ENCODE assay signal across 13 cellular contexts in genomic region chr7:102170417-102170970, GRCh38.
DNase-seq lines count a peak whose midpoint lies in the region; ATAC-seq and TF ChIP-seq lines count a peak whose summit lies in the region.
"Had no signal": no experiment of that assay in that cellular context is flagged by ENCODE, and none has a peak within 500 bp of the region (broad histone marks: within the 10 kb centered on the region; RNA-seq: fewer than 3 reads in every experiment).

No MANE protein-coding gene starts in this region.

- peak overlapping the region; percentile 83 for H3K27ac Mint-ChIP-seq in chondrocyte (ENCODE audit: unreplicated experiment)

- in situ Hi-C loops in IMR-90 (cut with MboI; ENCODE audit: low sequenced_read_pairs): no loop called here

- no peak overlapping the region for H2BK5ac ChIP-seq in IMR-90 (ENCODE audit: low read depth, low read length, poor library complexity, severe bottlenecking)

- H2AFZ ChIP-seq in IMR-90 (replicated peaks; ENCODE audit: low read length, poor library complexity) (no peak overlapping the region), SK-N-SH (ENCODE audit: low read depth) (no peak overlapping the region)

- H3K23ac ChIP-seq in IMR-90 (ENCODE audit: low read depth, low read length): no peak overlapping the region

- no peak overlapping the region for H3K18ac ChIP-seq in IMR-90 (ENCODE audit: low read depth, low read length)

- H3K56ac ChIP-seq in IMR-90 (ENCODE audit: extremely low read depth, insufficient read depth, low read length): no peak overlapping the region

- POLR2A ChIA-PET in IMR-90 (lab: Charles Lee; ENCODE audit: unreplicated experiment): no interaction called here
- POLR2A ChIA-PET in SK-N-SH (lab: Yijun Ruan, JAX): no interaction called here

- H3K9me3 Mint-ChIP-seq in chondrocyte (ENCODE audit: low read depth): no peaks in the 10 kb centered on the region

- H2BK15ac ChIP-seq in IMR-90 (ENCODE audit: low read depth, low read length): no peak overlapping the region

- no peak overlapping the region for H4K5ac ChIP-seq in IMR-90 (ENCODE audit: low read depth, low read length)

- H2BK120ac ChIP-seq in IMR-90 (ENCODE audit: low read depth, low read length): no peak overlapping the region

- H3K4me2 ChIP-seq in IMR-90 (ENCODE audit: low read depth, low read length) (no peak overlapping the region; the same call in 1 of the 2 replicates), skeletal muscle satellite cell (ENCODE audit: low read length) (peak overlapping the region; percentile 96), SK-N-SH (no peak overlapping the region)

- H3K36me3 ChIP-seq in IMR-90 (ENCODE audit: control insufficient read depth, insufficient read depth, low read length) (peaks cover 33% of the 10 kb centered on the region), skeletal muscle satellite cell (ENCODE audit: insufficient read depth, low read length) (peaks cover 2% of the 10 kb centered on the region), SK-N-SH (replicated peaks in 1 of 2; ENCODE audit: control insufficient read depth in 1 of 2, insufficient read depth in 2 of 2, low read length in 1 of 2) (peaks cover 3 to 19% of the 10 kb centered on the region in 2 experiments)
- H3K36me3 ChIP-seq: MG63 had no signal

- intact Hi-C loops in IMR-90 (cut with micrococcal nuclease): no loop called here

- TF ChIP-seq POLR2A in IMR-90 (IDR thresholded peaks at IDR 0.05; ENCODE audit: low read depth, low read length): no peak

- CTCF ChIA-PET in IMR-90 (lab: Yijun Ruan, JAX): interaction anchor here (1.1 kb wide), 1 partner anchor 16 kb away, joined by 3 read pairs; no protein-coding TSS in a partner anchor
- CTCF ChIA-PET in SK-N-SH (lab: Yijun Ruan, JAX): interaction anchor here (0.6 to 1.4 kb wide), 6 partner anchors 9 to 863 kb away, joined by 3 to 4 read pairs (median 4); no protein-coding TSS in a partner anchor

- H3K79me2 ChIP-seq in SK-N-SH (ENCODE audit: insufficient read depth): no peaks in the 10 kb centered on the region

- no peaks in the 10 kb centered on the region for H3K27me3 Mint-ChIP-seq in chondrocyte (ENCODE audit: low read depth)

- peak overlapping the region; percentile 28 for H3K4me3 Mint-ChIP-seq in chondrocyte (ENCODE audit: unreplicated experiment)

- H3K9ac ChIP-seq in IMR-90 (ENCODE audit: low read depth, low read length): no peak overlapping the region
- peak overlapping the region; percentile 75 for H3K9ac ChIP-seq in skeletal muscle satellite cell (ENCODE audit: low read depth, low read length)
- no peak overlapping the region for H3K9ac ChIP-seq in SK-N-SH

- no peaks in the 10 kb centered on the region for H3F3A ChIP-seq in SK-N-SH (replicated peaks; ENCODE audit: insufficient read depth)

- peaks cover 10% of the 10 kb centered on the region for H3K36me3 Mint-ChIP-seq in chondrocyte (ENCODE audit: low read depth)

- no peaks in the 10 kb centered on the region for H4K20me1 ChIP-seq in IMR-90 (ENCODE audit: insufficient read depth, low read length)
- H4K20me1 ChIP-seq in SK-N-SH (ENCODE audit: insufficient read depth): no peaks in the 10 kb centered on the region

- DNase-seq in IMR-90 (no peak), chondrocyte (ENCODE audit: low spot score) (no peak), iPS-NIHi11 (ENCODE audit: low spot score) (peak; percentile 64), NCI-H1048 (lab: John Stamatoyannopoulos, UW) (no peak), SK-N-SH (no peak)
- no peak for DNase-seq in stimulated activated CD4-positive, alpha-beta T cell treated with anti-CD3 and anti-CD28 coated beads, Interleukin-4, amount 100 ng/mL, for 24 hours
- DNase-seq: activated CD4-positive, alpha-beta T cell treated with anti-CD3 and anti-CD28 coated beads, Interleukin-2, amount 50 U/mL, for 4 hours; GOT3; mesendoderm; MG63; stimulated activated naive CD8-positive, alpha-beta T cell treated with anti-CD3 and anti-CD28 coated beads, Interleukin-15, Interleukin-2, amounts not matched to agents 100 U/mL and 50 U/mL, for 24 hours had no signal

- H3K9me2 ChIP-seq in SK-N-SH: no peaks in the 10 kb centered on the region

- peak; percentile 59 for ATAC-seq in IMR-90 (ENCODE audit: low read depth)
- no peak for ATAC-seq in HG02938 (IDR thresholded peaks at IDR 0.05; ENCODE audit: unreplicated experiment)
- ATAC-seq: stimulated activated naive CD8-positive, alpha-beta T cell treated with anti-CD3 and anti-CD28 coated beads, Interleukin-15, Interleukin-2, amounts not matched to agents 100 U/mL and 50 U/mL, for 24 hours had no signal

- no peak overlapping the region for H3K4ac ChIP-seq in IMR-90 (ENCODE audit: low read depth, low read length)

- 0 out of 2 replicates have a peak overlapping the region, but pooled peaks have one; percentile 0 for H4K91ac ChIP-seq in IMR-90 (ENCODE audit: insufficient read depth, low read depth, low read length)

- H3K14ac ChIP-seq in IMR-90 (replicated peaks; ENCODE audit: low read depth, low read length): no peak overlapping the region

- H3K4me3 ChIP-seq in IMR-90 (ENCODE audit: insufficient read depth, low read depth, low read length) (no peak overlapping the region), skeletal muscle satellite cell (ENCODE audit: low read length) (peak overlapping the region; percentile 66), SK-N-SH (ENCODE audit: low read depth in 2 of 2, low read length in 1 of 2) (no peak overlapping the region)
- H3K4me3 ChIP-seq: MG63 had no signal

- H3K27me3 ChIP-seq in IMR-90 (ENCODE audit: control insufficient read depth, insufficient read depth, low read length) (no peaks in the 10 kb centered on the region), skeletal muscle satellite cell (ENCODE audit: control insufficient read depth, insufficient read depth, low read length) (no peaks in the 10 kb centered on the region), SK-N-SH (ENCODE audit: insufficient read depth) (no peaks in the 10 kb centered on the region)
- H3K27me3 ChIP-seq: MG63 had no signal

- peaks cover 0 to 11% of the 10 kb centered on the region in 2 experiments; a peak in 2 of 4 replicates for H3K79me1 ChIP-seq in IMR-90 (ENCODE audit: low read depth in 1 of 2, low read length in 2 of 2)

- 71% methylated on average over 7 of the region's 22 CpGs; no CpG with 5 or more reads in 1 of the 2 experiments for WGBS in IMR-90 (ENCODE audit: extremely low coverage in 2 of 2, insufficient read length in 1 of 2), 2 experiments
- WGBS in SK-N-SH (ENCODE audit: low lambda C conversion rate): 93% methylated on average over 22 of the region's 22 CpGs

- no peak for TF ChIP-seq RAD21 in IMR-90 (IDR thresholded peaks at IDR 0.05; ENCODE audit: low read length)
- no peak for TF ChIP-seq RAD21 in SK-N-SH (IDR thresholded peaks at IDR 0.05; ENCODE audit: low read length)

- no peak for TF ChIP-seq EP300 in SK-N-SH (IDR thresholded peaks at IDR 0.05; ENCODE audit: borderline replicate concordance in 1 of 2, low read depth in 1 of 2, low read length in 1 of 2)

- no TSS peak for BruUV-seq in IMR-90 (replicated peaks; lab: Mats Ljungman, UMichigan)

- no peak overlapping the region for H2BK20ac ChIP-seq in IMR-90 (ENCODE audit: low read depth, low read length)

- dilution Hi-C loops in IMR-90 (cut with HindIII; ENCODE audit: low sequenced_read_pairs, unreplicated experiment): no loop called here

- no peaks in the 10 kb centered on the region for H3K9me3 ChIP-seq in IMR-90 (ENCODE audit: control insufficient read depth, insufficient read depth, low read length)
- no peaks in the 10 kb centered on the region for H3K9me3 ChIP-seq in skeletal muscle satellite cell (replicated peaks; ENCODE audit: low read length)
- H3K9me3 ChIP-seq in SK-N-SH: no peaks in the 10 kb centered on the region
- H3K9me3 ChIP-seq: MG63 had no signal

- peak overlapping the region; percentile 33; the same call in 1 of the 2 replicates for H3K27ac ChIP-seq in IMR-90 (ENCODE audit: insufficient read depth, low read length)
- no peak overlapping the region for H3K27ac ChIP-seq in SK-N-SH (ENCODE audit: low read depth in 2 of 2, low read length in 1 of 2)

- peaks cover 6% of the 10 kb centered on the region for H3K9me1 ChIP-seq in IMR-90 (ENCODE audit: insufficient read depth, low read length)

- H3K4me1 Mint-ChIP-seq in chondrocyte (ENCODE audit: low read depth): peaks cover 18% of the 10 kb centered on the region

- H2AK5ac ChIP-seq in IMR-90 (ENCODE audit: low read depth, low read length): no peak overlapping the region; the same call in 1 of the 2 replicates

- H3K4me1 ChIP-seq in IMR-90 (ENCODE audit: control insufficient read depth, insufficient read depth, low read length) (peaks cover 9% of the 10 kb centered on the region), skeletal muscle satellite cell (ENCODE audit: control insufficient read depth, insufficient read depth, low read length) (peaks cover 24% of the 10 kb centered on the region), SK-N-SH (ENCODE audit: control insufficient read depth in 1 of 2, insufficient read depth in 2 of 2, low read depth in 1 of 2, low read length in 1 of 2) (peaks cover 0 to 3% of the 10 kb centered on the region in 2 experiments; a peak in 1 of 4 replicates)

- TF ChIP-seq CTCF in IMR-90 (conservative IDR thresholded peaks at IDR 0.05; ENCODE audit: low read depth, low read length): no peak
- peak; percentile 6 for TF ChIP-seq CTCF in chondrocyte (IDR thresholded peaks at IDR 0.05)
- TF ChIP-seq CTCF in SK-N-SH (IDR thresholded peaks at IDR 0.05): no peak

- H2AK9ac ChIP-seq in IMR-90 (replicated peaks; ENCODE audit: low read depth, low read length, poor library complexity): no peak overlapping the region

- H4K8ac ChIP-seq in IMR-90 (ENCODE audit: low read depth in 2 of 2, low read length in 2 of 2): no peak overlapping the region

TF ChIP-seq in IMR-90, 13 proteins besides CTCF, POLR2A, EP300 and RAD21 (continues in another document):
- TF ChIP-seq CHD1 (IDR thresholded peaks at IDR 0.05; ENCODE audit: low read depth, low read length) (no peak), RFX5 (IDR thresholded peaks at IDR 0.05; ENCODE audit: low read depth, low read length) (no peak), NFE2L2 (IDR thresholded peaks at IDR 0.05; ENCODE audit: low read depth, low read length) (no peak), SMC3 (IDR thresholded peaks at IDR 0.05; ENCODE audit: low read depth, low read length) (no peak)

TF ChIP-seq in SK-N-SH, 30 proteins besides CTCF, POLR2A, EP300 and RAD21 (continues in another document):
- no peak for TF ChIP-seq GABPA (IDR thresholded peaks at IDR 0.05; ENCODE audit: low read depth)
- no peak for TF ChIP-seq FOSL2 (IDR thresholded peaks at IDR 0.05; ENCODE audit: borderline replicate concordance, low read depth)
- no peak for TF ChIP-seq RCOR1 (IDR thresholded peaks at IDR 0.05; ENCODE audit: low read length)
- no peak for TF ChIP-seq USF1 (IDR thresholded peaks at IDR 0.05; ENCODE audit: borderline replicate concordance, low read depth)
- no peak for TF ChIP-seq TEAD4 (IDR thresholded peaks at IDR 0.05; ENCODE audit: borderline replicate concordance, insufficient read depth)
- no peak for TF ChIP-seq TAF1 (IDR thresholded peaks at IDR 0.05; ENCODE audit: borderline replicate concordance, low read depth, low read length)
